Comparison of ENCODE assay signal across 18 cellular contexts in the genomic region with DNA sequence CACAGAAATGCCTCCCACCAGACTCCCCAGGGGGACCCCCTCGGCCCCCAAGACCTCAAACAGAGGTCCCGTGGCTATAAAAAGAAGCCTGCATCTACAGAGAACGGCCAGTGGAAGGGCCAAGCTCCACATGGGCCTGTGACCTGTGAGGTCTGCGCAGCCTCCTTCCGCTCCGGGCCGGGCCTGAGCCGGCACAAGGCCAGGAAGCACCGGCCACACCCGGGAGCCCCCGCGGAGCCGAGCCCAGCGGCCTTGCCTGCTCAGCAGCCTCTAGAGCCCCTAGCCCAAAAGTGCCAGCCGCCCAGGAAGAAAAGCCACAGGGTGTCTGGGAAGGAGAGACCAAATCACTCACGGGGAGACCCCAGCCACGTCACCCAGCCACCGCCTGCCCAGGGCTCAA. TPM values are rescaled to one million over a fixed set of nuclear protein-coding genes. Genes with fewer than 3 reads are reported as not detected.
A peak's percentile ranks its signal among the peaks of the same experiment; 100 is the strongest.
DNase-seq lines count a peak whose midpoint lies in the region; ATAC-seq and TF ChIP-seq lines count a peak whose summit lies in the region.
"Had no signal": no experiment of that assay in that cellular context is flagged by ENCODE, and none has a peak within 500 bp of the region (broad histone marks: within the 10 kb centered on the region; RNA-seq: fewer than 3 reads in every experiment).

No MANE protein-coding gene starts in this region.

- CTCF ChIA-PET in IMR-90 (lab: Yijun Ruan, JAX), result no interaction called here

- H4K5ac ChIP-seq in IMR-90 (ENCODE audit: low read depth, low read length), result no peak overlapping the region

- H3K23ac ChIP-seq in IMR-90 (ENCODE audit: low read depth, low read length), result no peak overlapping the region

- H3K27me3 ChIP-seq in BLaER1, result peaks cover 14% of the 10 kb centered on the region; the same call in 1 of the 2 replicates
- no peaks in the 10 kb centered on the region for H3K27me3 ChIP-seq in IMR-90 (ENCODE audit: control insufficient read depth, insufficient read depth, low read length)
- H3K27me3 ChIP-seq: BE2C had no signal

- no peak overlapping the region for H2BK20ac ChIP-seq in IMR-90 (ENCODE audit: low read depth, low read length)

- H3K9ac ChIP-seq in BLaER1 (peak overlapping the region; percentile 3; the same call in 1 of the 2 replicates), IMR-90 (ENCODE audit: low read depth, low read length) (no peak overlapping the region)

- no peak overlapping the region for H2BK120ac ChIP-seq in IMR-90 (ENCODE audit: low read depth, low read length)

- H3K9me3 ChIP-seq in BLaER1 (no peaks in the 10 kb centered on the region), IMR-90 (ENCODE audit: control insufficient read depth, insufficient read depth, low read length) (no peaks in the 10 kb centered on the region)
- H3K9me3 ChIP-seq: BE2C, Caco-2 had no signal

- DNase-seq in IMR-90 (no peak), Ammon's horn (ENCODE audit: low spot score) (no peak)
- DNase-seq in central memory CD8-positive, alpha-beta T cell (ENCODE audit: low spot score in 2 of 2), result no peak
- DNase-seq in stimulated activated effector memory CD8-positive, alpha-beta T cell treated with anti-CD3 and anti-CD28 coated beads, Interleukin-12 subunit alpha, Interleukin-12 subunit beta, amount 100 ng/mL, for 72 hours (ENCODE audit: low spot score in 2 of 2), result no peak
- no peak for DNase-seq in activated naive CD8-positive, alpha-beta T cell treated with anti-CD3 and anti-CD28 coated beads for 36 hours
- no peak for DNase-seq in activated CD8-positive, alpha-beta memory T cell treated with anti-CD3 and anti-CD28 coated beads for 24 hours
- DNase-seq: BE2C; Caco-2; CD4-positive, CD25-positive, alpha-beta regulatory T cell; CD8-positive, alpha-beta T cell; DMS53; DMS79 treated with DMSO at 0.1 percent for 48 hours; GF-D8; GOT3; HCEC 1CT had no signal

- no peak overlapping the region for H2BK5ac ChIP-seq in IMR-90 (ENCODE audit: low read depth, low read length, poor library complexity, severe bottlenecking)

- H4K91ac ChIP-seq in IMR-90 (ENCODE audit: insufficient read depth, low read depth, low read length), result no peak overlapping the region

- H3K4me1 ChIP-seq in BLaER1 (peaks cover 47% of the 10 kb centered on the region), IMR-90 (ENCODE audit: control insufficient read depth, insufficient read depth, low read length) (no peaks in the 10 kb centered on the region)
- H3K4me1 ChIP-seq: BE2C had no signal

- H3K27ac ChIP-seq in BLaER1, result 0 out of 2 replicates have a peak overlapping the region, but pooled peaks have one; percentile 35
- no peak overlapping the region for H3K27ac ChIP-seq in IMR-90 (ENCODE audit: insufficient read depth, low read length)
- H3K27ac ChIP-seq: 22Rv1, C4-2B had no signal

- H4K8ac ChIP-seq in IMR-90 (ENCODE audit: low read depth in 2 of 2, low read length in 2 of 2), result no peak overlapping the region

- no peak overlapping the region for H2AFZ ChIP-seq in IMR-90 (replicated peaks; ENCODE audit: low read length, poor library complexity)

- no peak overlapping the region for H3K56ac ChIP-seq in IMR-90 (ENCODE audit: extremely low read depth, insufficient read depth, low read length)

- H2AK5ac ChIP-seq in IMR-90 (ENCODE audit: low read depth, low read length), result no peak overlapping the region

- BruUV-seq in IMR-90 (replicated peaks; lab: Mats Ljungman, UMichigan), result no TSS peak

- no peak overlapping the region for H3K4ac ChIP-seq in IMR-90 (ENCODE audit: low read depth, low read length)

- peaks cover 2% of the 10 kb centered on the region for H3K36me3 Mint-ChIP-seq in central memory CD8-positive, alpha-beta T cell (ENCODE audit: insufficient read depth)
- no peaks in the 10 kb centered on the region for H3K36me3 Mint-ChIP-seq in stimulated activated effector memory CD8-positive, alpha-beta T cell treated with anti-CD3 and anti-CD28 coated beads, Interleukin-12 subunit alpha, Interleukin-12 subunit beta, amount 100 ng/mL, for 72 hours
- H3K36me3 Mint-ChIP-seq in activated naive CD8-positive, alpha-beta T cell treated with anti-CD3 and anti-CD28 coated beads for 36 hours, result no peaks in the 10 kb centered on the region
- H3K36me3 Mint-ChIP-seq: CD4-positive, CD25-positive, alpha-beta regulatory T cell; CD8-positive, alpha-beta T cell had no signal

- no peak overlapping the region for H2BK15ac ChIP-seq in IMR-90 (ENCODE audit: low read depth, low read length)

- no peaks in the 10 kb centered on the region for H3K9me1 ChIP-seq in IMR-90 (ENCODE audit: insufficient read depth, low read length)

- no peak for TF ChIP-seq POLR2A in IMR-90 (IDR thresholded peaks at IDR 0.05; ENCODE audit: low read depth, low read length)

- dilution Hi-C loops in IMR-90 (cut with HindIII; ENCODE audit: low sequenced_read_pairs, unreplicated experiment), result no loop called here

- POLR2A ChIA-PET in IMR-90 (lab: Charles Lee; ENCODE audit: unreplicated experiment), result no interaction called here

- 86% methylated on average over 6 of the region's 18 CpGs; no CpG with 5 or more reads in 1 of the 2 experiments for WGBS in IMR-90 (ENCODE audit: extremely low coverage in 2 of 2, insufficient read length in 1 of 2), 2 experiments

- H3K9me3 Mint-ChIP-seq in central memory CD8-positive, alpha-beta T cell, result no peaks in the 10 kb centered on the region
- H3K9me3 Mint-ChIP-seq in stimulated activated effector memory CD8-positive, alpha-beta T cell treated with anti-CD3 and anti-CD28 coated beads, Interleukin-12 subunit alpha, Interleukin-12 subunit beta, amount 100 ng/mL, for 72 hours, result no peaks in the 10 kb centered on the region
- H3K9me3 Mint-ChIP-seq in activated naive CD8-positive, alpha-beta T cell treated with anti-CD3 and anti-CD28 coated beads for 36 hours, result no peaks in the 10 kb centered on the region
- H3K9me3 Mint-ChIP-seq: CD4-positive, CD25-positive, alpha-beta regulatory T cell; CD8-positive, alpha-beta T cell had no signal

- no peak overlapping the region for H3K4me3 Mint-ChIP-seq in central memory CD8-positive, alpha-beta T cell
- no peak overlapping the region for H3K4me3 Mint-ChIP-seq in stimulated activated effector memory CD8-positive, alpha-beta T cell treated with anti-CD3 and anti-CD28 coated beads, Interleukin-12 subunit alpha, Interleukin-12 subunit beta, amount 100 ng/mL, for 72 hours
- H3K4me3 Mint-ChIP-seq in activated naive CD8-positive, alpha-beta T cell treated with anti-CD3 and anti-CD28 coated beads for 36 hours, result no peak overlapping the region
- H3K4me3 Mint-ChIP-seq: CD8-positive, alpha-beta T cell had no signal

- in situ Hi-C loops in IMR-90 (cut with MboI; ENCODE audit: low sequenced_read_pairs), result no loop called here

- no peaks in the 10 kb centered on the region for H3K27me3 Mint-ChIP-seq in central memory CD8-positive, alpha-beta T cell
- no peaks in the 10 kb centered on the region for H3K27me3 Mint-ChIP-seq in activated naive CD8-positive, alpha-beta T cell treated with anti-CD3 and anti-CD28 coated beads for 36 hours
- H3K27me3 Mint-ChIP-seq: CD4-positive, CD25-positive, alpha-beta regulatory T cell had no signal

- H4K20me1 ChIP-seq in BLaER1 (peaks cover 53% of the 10 kb centered on the region), IMR-90 (ENCODE audit: insufficient read depth, low read length) (peaks cover 31% of the 10 kb centered on the region; the same call in 1 of the 2 replicates)

- H3K27ac Mint-ChIP-seq in central memory CD8-positive, alpha-beta T cell (ENCODE audit: low read depth), result peak overlapping the region; percentile 58
- H3K27ac Mint-ChIP-seq in stimulated activated effector memory CD8-positive, alpha-beta T cell treated with anti-CD3 and anti-CD28 coated beads, Interleukin-12 subunit alpha, Interleukin-12 subunit beta, amount 100 ng/mL, for 72 hours, result peak overlapping the region; percentile 41
- no peak overlapping the region for H3K27ac Mint-ChIP-seq in activated naive CD8-positive, alpha-beta T cell treated with anti-CD3 and anti-CD28 coated beads for 36 hours
- H3K27ac Mint-ChIP-seq: CD4-positive, CD25-positive, alpha-beta regulatory T cell; CD8-positive, alpha-beta T cell had no signal

- peaks cover 25% of the 10 kb centered on the region; the same call in 1 of the 2 replicates for H3K36me3 ChIP-seq in BLaER1
- H3K36me3 ChIP-seq in IMR-90 (ENCODE audit: control insufficient read depth, insufficient read depth, low read length), result peaks cover 70% of the 10 kb centered on the region; the same call in 1 of the 2 replicates
- H3K36me3 ChIP-seq: BE2C had no signal

- TF ChIP-seq RAD21 in IMR-90 (IDR thresholded peaks at IDR 0.05; ENCODE audit: low read length), result no peak

- peak overlapping the region; percentile 35 for H2AK9ac ChIP-seq in IMR-90 (replicated peaks; ENCODE audit: low read depth, low read length, poor library complexity)

- H3K4me3 ChIP-seq in BLaER1, result no peak overlapping the region
- H3K4me3 ChIP-seq in IMR-90 (ENCODE audit: insufficient read depth, low read depth, low read length), result no peak overlapping the region

- no peak for ATAC-seq in IMR-90 (ENCODE audit: low read depth)
- ATAC-seq in central memory CD8-positive, alpha-beta T cell (replicated peaks; ENCODE audit: extremely low read depth, poor library complexity, severe bottlenecking), result no peak
- no peak for ATAC-seq in stimulated activated effector memory CD8-positive, alpha-beta T cell treated with anti-CD3 and anti-CD28 coated beads, Interleukin-12 subunit alpha, Interleukin-12 subunit beta, amount 100 ng/mL, for 72 hours
- ATAC-seq: CD8-positive, alpha-beta T cell had no signal

- H3K14ac ChIP-seq in IMR-90 (replicated peaks; ENCODE audit: low read depth, low read length), result no peak overlapping the region

- no peak for TF ChIP-seq CTCF in IMR-90 (conservative IDR thresholded peaks at IDR 0.05; ENCODE audit: low read depth, low read length)

- intact Hi-C loops in IMR-90 (cut with micrococcal nuclease), result no loop called here

- no peak overlapping the region for H3K18ac ChIP-seq in IMR-90 (ENCODE audit: low read depth, low read length)

- peaks cover 5% of the 10 kb centered on the region for H3K4me1 Mint-ChIP-seq in central memory CD8-positive, alpha-beta T cell
- peaks cover 16% of the 10 kb centered on the region for H3K4me1 Mint-ChIP-seq in stimulated activated effector memory CD8-positive, alpha-beta T cell treated with anti-CD3 and anti-CD28 coated beads, Interleukin-12 subunit alpha, Interleukin-12 subunit beta, amount 100 ng/mL, for 72 hours
- peaks cover 6% of the 10 kb centered on the region for H3K4me1 Mint-ChIP-seq in activated naive CD8-positive, alpha-beta T cell treated with anti-CD3 and anti-CD28 coated beads for 36 hours

- peaks cover 4 to 49% of the 10 kb centered on the region in 2 experiments; a peak in 3 of 4 replicates for H3K79me1 ChIP-seq in IMR-90 (ENCODE audit: low read depth in 1 of 2, low read length in 2 of 2)

- peak overlapping the region; percentile 42 for H3K4me2 ChIP-seq in BLaER1
- no peak overlapping the region for H3K4me2 ChIP-seq in IMR-90 (ENCODE audit: low read depth, low read length)

RNA-seq across cellular contexts. Expression of a gene that starts 18.3 kb away (rescaled TPM):
- total RNA-seq in IMR-90 (2012; rRNA removed), result 0.28 and 0.36 TPM in 2 replicates
- 1.1 and 1.8 TPM in 2 replicates for polyA plus RNA-seq in IMR-90 (2012; rRNA removed)
- polyA plus RNA-seq in IMR-90 (2012; cell fraction: cytosol; rRNA removed), result 1.2 and 2.4 TPM in 2 replicates
- 4.0 and 9.2 TPM in 2 replicates for polyA plus RNA-seq in IMR-90 (2012; cell fraction: nucleus; rRNA removed; ENCODE audit: low replicate concordance)
- 1 to 10 TPM; 6.7 to 6.9 TPM for total RNA-seq in activated naive CD8-positive, alpha-beta T cell treated with anti-CD3 and anti-CD28 coated beads for 36 hours

RNA-seq across cellular contexts. Expression of a gene that starts 52.0 kb away (rescaled TPM):
- total RNA-seq in IMR-90 (2012; rRNA removed), result 1.1 and 1.4 TPM in 2 replicates
- 13.3 and 16.4 TPM in 2 replicates for polyA plus RNA-seq in IMR-90 (2012; rRNA removed)
- 5.1 and 8.8 TPM in 2 replicates for polyA plus RNA-seq in IMR-90 (2012; cell fraction: cytosol; rRNA removed)
- polyA plus RNA-seq in IMR-90 (2012; cell fraction: nucleus; rRNA removed; ENCODE audit: low replicate concordance), result 32.3 and 70.4 TPM in 2 replicates
- total RNA-seq in activated naive CD8-positive, alpha-beta T cell treated with anti-CD3 and anti-CD28 coated beads for 36 hours, result 1 to 10 TPM; 1.2 to 1.3 TPM
